ENCODE assay signal across 7 cellular contexts in the genomic region with DNA sequence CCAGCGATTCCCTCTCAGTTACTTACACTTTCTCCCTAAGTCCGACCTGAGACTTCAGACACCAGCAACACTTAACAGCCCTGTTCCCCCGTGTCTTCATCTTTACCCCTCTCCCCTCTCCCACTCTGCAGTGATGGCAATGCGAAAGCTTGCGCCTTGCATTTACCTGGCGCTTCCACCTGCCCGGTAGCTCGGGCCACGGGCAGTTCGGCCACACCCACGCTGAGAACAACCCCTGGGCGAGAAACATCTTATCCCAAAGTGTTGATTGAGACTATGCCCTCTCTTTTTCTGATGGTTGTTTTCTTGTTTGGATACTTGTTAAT. TPM values are rescaled to one million over a fixed set of nuclear protein-coding genes. Genes with fewer than 3 reads are reported as not detected.
DNase-seq lines count a peak whose midpoint lies in the region; ATAC-seq and TF ChIP-seq lines count a peak whose summit lies in the region.

No MANE protein-coding gene starts in this region.

- H3K27ac ChIP-seq in HUES48 (ENCODE audit: low read depth, low read length) (peak overlapping the region; percentile 89), body of pancreas (peak overlapping the region; percentile 73 to 93 (median 80)), mesodermal cell (ENCODE audit: low read depth, low read length, severe bottlenecking) (peak overlapping the region; percentile 65)

- H3K36me3 ChIP-seq in HUES48 (ENCODE audit: control insufficient read depth, insufficient read depth, low read length): peaks cover 42% of the 10 kb centered on the region
- no peaks in the 10 kb centered on the region for H3K36me3 ChIP-seq in body of pancreas (replicated peaks in 1 of 2; ENCODE audit: insufficient read depth in 1 of 2, low read depth in 2 of 2)
- H3K36me3 ChIP-seq in mesodermal cell (ENCODE audit: control insufficient read depth, insufficient read depth, low read length): peaks cover 8% of the 10 kb centered on the region

- DNase-seq in body of pancreas: peak; percentile 19 to 53 (median 36)
- no peak for DNase-seq in DMS114 treated with DMSO at 0.1 percent for 48 hours (lab: John Stamatoyannopoulos, UW; ENCODE audit: unreplicated experiment)

- H3K27me3 ChIP-seq in HUES48 (ENCODE audit: control insufficient read depth, insufficient read depth, low read length) (no peaks in the 10 kb centered on the region), body of pancreas (no peaks in the 10 kb centered on the region)

- peak overlapping the region; percentile 88 for H3K9ac ChIP-seq in HUES48 (ENCODE audit: low read depth, low read length)

- H3K4me1 ChIP-seq in HUES48 (ENCODE audit: control insufficient read depth, insufficient read depth, low read length) (peaks cover 12% of the 10 kb centered on the region), body of pancreas (peaks cover 21% of the 10 kb centered on the region), mesodermal cell (ENCODE audit: control insufficient read depth, insufficient read depth, low read length, poor library complexity, severe bottlenecking) (peaks cover 5% of the 10 kb centered on the region)

- no peak for TF ChIP-seq POLR2A in body of pancreas (IDR thresholded peaks at IDR 0.05)

- 0 to 1% methylated on average over 12 of the region's 12 CpGs for WGBS in body of pancreas, 2 donors
- 0% methylated on average over 3 to 10 of the region's 12 CpGs for WGBS in mesodermal cell (ENCODE audit: insufficient coverage in 2 of 2), 2 experiments

- peak; percentile 2 for ATAC-seq in GM19035 (IDR thresholded peaks at IDR 0.05; ENCODE audit: unreplicated experiment)
- peak; percentile 24 for ATAC-seq in body of pancreas
- ATAC-seq in HG02973 (IDR thresholded peaks at IDR 0.05; ENCODE audit: unreplicated experiment): no peak
- ATAC-seq in HG03460 (IDR thresholded peaks at IDR 0.05; ENCODE audit: unreplicated experiment): no peak

- H3K9me3 ChIP-seq in HUES48 (ENCODE audit: control insufficient read depth, insufficient read depth, low read length) (no peaks in the 10 kb centered on the region), body of pancreas (no peaks in the 10 kb centered on the region), mesodermal cell (ENCODE audit: control insufficient read depth, low read length) (no peaks in the 10 kb centered on the region)

- intact Hi-C loops in body of pancreas (cut with DNase I): no loop called here

- no peak for TF ChIP-seq CTCF in body of pancreas (IDR thresholded peaks at IDR 0.05)

- peak overlapping the region; percentile 93 for H3K4me3 ChIP-seq in HUES48 (ENCODE audit: low read depth, low read length)
- peak overlapping the region; percentile 91 to 99 for H3K4me3 ChIP-seq in body of pancreas
- peak overlapping the region; percentile 81 for H3K4me3 ChIP-seq in mesodermal cell (ENCODE audit: extremely low read depth, insufficient read depth, low read length, poor library complexity, severe bottlenecking)

RNA-seq across cellular contexts. Expression of a gene that starts 0.6 kb away (rescaled TPM):
- total RNA-seq in body of pancreas: 10 to 100 TPM; 51.6 to 86.0 TPM
- 94.2 TPM for polyA plus RNA-seq in mesodermal cell (2013, experiment 1 of 2)
- polyA plus RNA-seq in mesodermal cell (2013, experiment 2 of 2): 107 TPM

Comparison
In these comparisons a context has a peak if more than half of its experiments do, and no peak if none do; other contexts are left out.
1. ATAC-seq: peak in GM19035 (single experiment) and body of pancreas (single experiment); none in HG02973 (single experiment) and HG03460 (single experiment).
2. Peak in every context shown above with its lines, with median percentiles within 50 percentile points of each other: H3K27ac ChIP-seq and H3K4me3 ChIP-seq.